8 cellular contexts compared by ENCODE assay signal in the genomic region with DNA sequence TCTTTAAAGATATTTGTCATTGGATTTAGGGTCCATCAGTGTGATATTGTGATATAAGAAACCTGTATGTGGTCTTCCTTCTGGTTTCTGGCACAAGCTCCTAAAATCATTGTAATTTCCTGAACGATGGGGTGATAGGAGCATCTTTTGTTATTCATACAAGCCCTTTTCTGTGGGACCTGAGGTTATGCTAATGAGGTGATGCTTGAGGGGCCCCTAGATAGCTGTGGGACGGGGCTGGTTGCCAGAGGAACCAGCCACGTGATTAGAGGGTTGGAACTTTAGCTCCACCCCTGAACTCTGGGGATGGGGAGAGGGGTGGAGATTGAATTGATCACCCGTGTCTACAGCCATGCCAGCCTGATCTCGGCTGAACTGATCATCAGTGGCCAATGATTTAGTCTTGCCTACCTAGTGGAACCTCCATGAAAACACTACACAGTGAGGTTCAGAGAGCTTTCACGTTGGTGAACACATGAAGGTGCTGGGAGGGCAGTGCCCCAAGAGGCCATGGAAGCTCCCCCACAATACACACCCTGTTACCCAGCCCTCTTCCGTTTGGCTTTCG.
A peak's percentile ranks its signal among the peaks of the same experiment; 100 is the strongest.
DNase-seq lines count a peak whose midpoint lies in the region; ATAC-seq and TF ChIP-seq lines count a peak whose summit lies in the region.

No MANE protein-coding gene starts in this region.

- H3K27ac Mint-ChIP-seq in activated CD8-positive, alpha-beta T cell treated with anti-CD3 and anti-CD28 coated beads for 36 hours: peak overlapping the region; percentile 81

- no peaks in the 10 kb centered on the region for H3K27me3 Mint-ChIP-seq in activated CD8-positive, alpha-beta T cell treated with anti-CD3 and anti-CD28 coated beads for 36 hours

- intact Hi-C loops in activated CD8-positive, alpha-beta T cell treated with anti-CD3 and anti-CD28 coated beads for 36 hours (cut with micrococcal nuclease): no loop called here
- intact Hi-C loops in posterior vena cava (cut with DNase I) (no loop called here), left ventricle myocardium superior (cut with micrococcal nuclease) (no loop called here)

- peak overlapping the region; percentile 65 for H3K4me3 Mint-ChIP-seq in activated CD8-positive, alpha-beta T cell treated with anti-CD3 and anti-CD28 coated beads for 36 hours

- DNase-seq in GM20000 (ENCODE audit: low spot score) (peak; percentile 59), posterior vena cava (ENCODE audit: low spot score) (no peak), left ventricle myocardium superior (no peak), NCI-H2029 treated with DMSO at 0.1 percent for 48 hours (lab: John Stamatoyannopoulos, UW) (no peak)
- peak; percentile 87 for DNase-seq in activated CD8-positive, alpha-beta T cell treated with anti-CD3 and anti-CD28 coated beads for 36 hours
- DNase-seq in stimulated activated CD4-positive, alpha-beta T cell treated with anti-CD3 and anti-CD28 coated beads, TNF-alpha, amount 100 ng/mL, for 1 hour (ENCODE audit: low read depth in 3 of 3, low spot score in 1 of 3): peak; percentile 29 to 33 (median 32)

- ATAC-seq in activated CD8-positive, alpha-beta T cell treated with anti-CD3 and anti-CD28 coated beads for 36 hours: peak; percentile 96
- peak; percentile 10 for ATAC-seq in esophagus mucosa
- no peak for ATAC-seq in GM21381 (IDR thresholded peaks at IDR 0.05; ENCODE audit: unreplicated experiment)
- no peak for ATAC-seq in left ventricle myocardium superior

- no peaks in the 10 kb centered on the region for H3K9me3 Mint-ChIP-seq in activated CD8-positive, alpha-beta T cell treated with anti-CD3 and anti-CD28 coated beads for 36 hours

- CTCF ChIA-PET in activated CD8-positive, alpha-beta T cell treated with anti-CD3 and anti-CD28 coated beads for 36 hours (lab: Charles Lee): interaction anchor here (0.6 to 2.8 kb wide), 10 partner anchors 9 to 231 kb away, joined by 3 to 22 read pairs (median 5); no protein-coding TSS in a partner anchor

- peaks cover 85% of the 10 kb centered on the region for H3K4me1 Mint-ChIP-seq in activated CD8-positive, alpha-beta T cell treated with anti-CD3 and anti-CD28 coated beads for 36 hours (ENCODE audit: low read depth)

- TF ChIP-seq CTCF in GM20000 (IDR thresholded peaks at IDR 0.05; ENCODE audit: extremely low read depth, missing control alignments): no peak
- no peak for TF ChIP-seq CTCF in activated CD8-positive, alpha-beta T cell treated with anti-CD3 and anti-CD28 coated beads for 36 hours (IDR thresholded peaks at IDR 0.05)

- POLR2A ChIA-PET in activated CD8-positive, alpha-beta T cell treated with anti-CD3 and anti-CD28 coated beads for 36 hours (lab: Charles Lee): interaction anchor here (0.9 to 2.1 kb wide), 8 partner anchors 9 to 60 kb away, joined by 3 to 12 read pairs (median 4); no protein-coding TSS in a partner anchor

- peaks cover 15% of the 10 kb centered on the region for H3K36me3 Mint-ChIP-seq in activated CD8-positive, alpha-beta T cell treated with anti-CD3 and anti-CD28 coated beads for 36 hours (ENCODE audit: low read depth)

Comparison
In these comparisons a context has a peak if more than half of its experiments do, and no peak if none do; other contexts are left out.
1. DNase-seq: peak in GM20000 (single experiment), activated CD8-positive, alpha-beta T cell treated with anti-CD3 and anti-CD28 coated beads for 36 hours (single experiment) and stimulated activated CD4-positive, alpha-beta T cell treated with anti-CD3 and anti-CD28 coated beads, TNF-alpha, amount 100 ng/mL, for 1 hour (3 of 3); none in posterior vena cava (single experiment), left ventricle myocardium superior (single experiment) and NCI-H2029 treated with DMSO at 0.1 percent for 48 hours (single experiment).
2. ATAC-seq: peak in activated CD8-positive, alpha-beta T cell treated with anti-CD3 and anti-CD28 coated beads for 36 hours (single experiment) and esophagus mucosa (single experiment); none in GM21381 (single experiment) and left ventricle myocardium superior (single experiment).